Comparison of ENCODE assay signal across 1 cellular context in the genomic region with DNA sequence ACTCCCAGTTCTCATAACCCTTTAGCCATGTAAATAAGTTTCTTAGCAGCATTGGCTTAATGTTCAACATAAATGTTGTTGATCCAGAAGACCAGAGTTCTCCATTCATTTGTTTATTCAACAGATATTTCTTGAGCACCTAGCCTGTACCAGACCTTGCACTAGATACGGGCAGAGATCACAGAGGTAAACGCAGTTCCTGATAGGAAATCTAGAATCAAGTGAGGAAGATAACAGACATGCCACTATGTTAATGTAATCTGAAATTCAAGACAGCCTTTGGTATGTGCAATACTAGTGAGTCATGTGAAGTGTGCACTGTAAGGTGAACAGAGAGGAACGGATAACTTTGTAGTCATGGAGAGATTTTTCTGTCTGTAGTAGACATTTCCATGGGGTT.
TF ChIP-seq lines count a peak whose summit lies in the region.

No MANE protein-coding gene starts in this region.

TF ChIP-seq in endothelial cell of umbilical vein, 7 proteins besides CTCF, POLR2A, EP300 and RAD21 (continued from another document):
- TF ChIP-seq GATA2 (IDR thresholded peaks at IDR 0.05; ENCODE audit: insufficient read depth, insufficient read length, low read depth, low read length) (peak; percentile 60), FOS (IDR thresholded peaks at IDR 0.05; ENCODE audit: borderline replicate concordance, insufficient read depth, low read length) (peak; percentile 47), POLR2AphosphoS5 (IDR thresholded peaks at IDR 0.05; ENCODE audit: insufficient read depth, low read depth, low read length) (no peak)
